9 cellular contexts compared by ENCODE assay signal in the genomic region with DNA sequence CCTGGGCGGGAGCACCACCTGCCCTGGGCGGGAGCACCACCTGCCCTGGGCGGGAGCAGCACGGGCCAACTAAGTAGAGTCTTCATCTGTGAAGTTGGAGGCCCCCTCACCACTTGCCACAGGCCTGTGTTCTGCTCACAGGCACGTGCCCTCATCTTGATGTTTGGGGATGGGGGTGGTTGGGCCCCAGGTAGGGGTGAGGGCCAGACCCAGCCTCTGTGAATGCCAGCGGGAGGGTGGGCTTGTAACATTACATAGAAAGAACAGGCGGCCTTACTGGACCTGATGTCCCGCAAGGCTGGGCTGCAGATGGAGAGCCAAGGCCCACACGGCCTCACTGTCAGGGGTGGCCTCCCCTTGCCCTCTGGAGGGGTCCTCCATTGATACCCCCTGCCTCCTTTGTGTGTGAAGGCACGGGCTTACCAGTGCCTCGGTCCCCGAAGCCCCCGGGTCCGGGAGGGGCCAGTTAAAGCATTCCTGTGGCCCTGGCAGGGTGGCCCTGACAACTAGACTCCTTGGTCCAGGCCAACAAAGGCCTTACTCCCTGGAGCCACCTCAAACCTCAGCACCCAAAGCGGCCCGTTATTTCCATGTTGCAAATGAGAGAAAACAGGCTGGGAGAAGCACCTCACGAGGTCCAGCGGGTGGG. TPM values are rescaled to one million over a fixed set of nuclear protein-coding genes. Genes with fewer than 3 reads are reported as not detected.
A peak's percentile ranks its signal among the peaks of the same experiment; 100 is the strongest.
DNase-seq lines count a peak whose midpoint lies in the region; ATAC-seq and TF ChIP-seq lines count a peak whose summit lies in the region.
"Had no signal": no experiment of that assay in that cellular context is flagged by ENCODE, and none has a peak within 500 bp of the region (broad histone marks: within the 10 kb centered on the region; RNA-seq: fewer than 3 reads in every experiment).

No MANE protein-coding gene starts in this region.

- H3K9me3 ChIP-seq in Peyer's patch = no peaks in the 10 kb centered on the region

- H3K27me3 ChIP-seq in GM06990 (replicated peaks; ENCODE audit: control insufficient read depth, insufficient read depth, low read length) (no peaks in the 10 kb centered on the region), Peyer's patch (no peaks in the 10 kb centered on the region), rectal smooth muscle tissue (ENCODE audit: control insufficient read depth, insufficient read depth, low read length) (no peaks in the 10 kb centered on the region)

- TF ChIP-seq POLR2A in Peyer's patch (IDR thresholded peaks at IDR 0.05) = no peak

- no peaks in the 10 kb centered on the region for H3K36me3 ChIP-seq in GM06990 (ENCODE audit: control insufficient read depth, insufficient read depth, low read length)
- H3K36me3 ChIP-seq in Peyer's patch = no peaks in the 10 kb centered on the region
- no peaks in the 10 kb centered on the region for H3K36me3 ChIP-seq in rectal smooth muscle tissue (ENCODE audit: control insufficient read depth, insufficient read depth, low read length)

- H3K27ac ChIP-seq in Peyer's patch (peak overlapping the region; percentile 95 to 99 (median 96)), rectal smooth muscle tissue (ENCODE audit: low read depth, low read length) (peak overlapping the region; percentile 61)

- no peak overlapping the region for H3K9ac ChIP-seq in rectal smooth muscle tissue (ENCODE audit: low read length)

- ATAC-seq in GM18520 (IDR thresholded peaks at IDR 0.05; ENCODE audit: unreplicated experiment) = no peak

- TF ChIP-seq CTCF in GM06990 (IDR thresholded peaks at IDR 0.05; ENCODE audit: insufficient read depth, low read length, poor library complexity, severe bottlenecking) (no peak), Peyer's patch (IDR thresholded peaks at IDR 0.05) (no peak), fibroblast of villous mesenchyme (IDR thresholded peaks at IDR 0.05; ENCODE audit: insufficient read depth, low read depth, low read length) (no peak)

- H3K4me1 ChIP-seq in Peyer's patch = peaks cover 0 to 40% (median 24%) of the 10 kb centered on the region in 4 donors
- H3K4me1 ChIP-seq in rectal smooth muscle tissue (ENCODE audit: control insufficient read depth, insufficient read depth, low read length) = peaks cover 7% of the 10 kb centered on the region

- DNase-seq in GM06990 (ENCODE audit: extremely low read depth, insufficient read length) = peak; percentile 37
- DNase-seq in Peyer's patch = peak in 1 of 3 donors; percentile 44
- no peak for DNase-seq in fibroblast of villous mesenchyme (ENCODE audit: low read depth)
- DNase-seq in HCEC 1CT = no peak
- no peak for DNase-seq in cerebellar nuclear complex (lab: John Stamatoyannopoulos, UW)
- no peak for DNase-seq in stimulated activated CD4-positive, alpha-beta T cell treated with anti-CD3 and anti-CD28 coated beads, Interleukin-1b, Interleukin-23, amount 100 ng/mL, for 48 hours
- DNase-seq: NCI-H1105 treated with DMSO at 0.1 percent for 48 hours had no signal

- H3K4me3 ChIP-seq in GM06990 (replicated peaks; ENCODE audit: low read depth, low read length) = peak overlapping the region; percentile 76
- H3K4me3 ChIP-seq in Peyer's patch = peak overlapping the region; percentile 73 to 89 (median 76)
- H3K4me3 ChIP-seq in fibroblast of villous mesenchyme (ENCODE audit: low read depth, low read length) = peak overlapping the region; percentile 54
- peak overlapping the region; percentile 48 for H3K4me3 ChIP-seq in rectal smooth muscle tissue (ENCODE audit: low read length)

RNA-seq across cellular contexts. Expression of gene SLC16A3, which starts 1.1 kb away (rescaled TPM):
- total RNA-seq in Peyer's patch (10 to 100 TPM; 18.9 to 55.0 (median 35.3) TPM), fibroblast of villous mesenchyme (131 and 174 TPM in 2 replicates)

RNA-seq across cellular contexts. Expression of gene CCDC57, which starts 15.1 kb away (rescaled TPM):
- total RNA-seq in Peyer's patch = 100 to 1,000 TPM in 2 of 4 donors, 10 to 100 TPM in 2; 28.2 to 144 (median 79.8) TPM
- total RNA-seq in fibroblast of villous mesenchyme = 19.9 and 20.6 TPM in 2 replicates

RNA-seq across cellular contexts. Expression of gene CSNK1D, which starts 45.7 kb away (rescaled TPM):
- total RNA-seq in Peyer's patch = 100 to 1,000 TPM; 148 to 232 (median 215) TPM
- 49.3 and 57.0 TPM in 2 replicates for total RNA-seq in fibroblast of villous mesenchyme
